ENCODE assay signal across 23 cellular contexts in the genomic region with DNA sequence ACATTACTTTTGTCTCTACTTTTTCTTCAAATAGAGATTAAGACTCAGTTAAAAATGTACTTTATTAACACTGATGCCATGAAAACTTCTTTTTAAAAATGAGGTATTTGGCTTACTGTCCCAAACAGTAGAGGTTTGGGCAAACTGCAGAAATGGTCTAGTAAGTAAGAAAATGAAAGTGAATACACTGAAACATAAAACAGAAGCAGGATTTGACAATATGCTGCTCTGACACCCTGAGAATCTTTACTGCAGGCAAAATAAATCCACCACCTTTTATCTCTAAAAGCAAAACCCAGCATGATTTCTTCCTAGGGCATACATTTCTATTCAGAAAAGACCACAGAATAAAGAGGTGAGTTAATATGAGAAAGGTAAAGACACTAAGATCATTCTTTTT.
DNase-seq lines count a peak whose midpoint lies in the region; ATAC-seq and TF ChIP-seq lines count a peak whose summit lies in the region.
"Had no signal": no experiment of that assay in that cellular context is flagged by ENCODE, and none has a peak within 500 bp of the region (broad histone marks: within the 10 kb centered on the region; RNA-seq: fewer than 3 reads in every experiment).

No MANE protein-coding gene starts in this region.

- H3K4me1 Mint-ChIP-seq in activated CD8-positive, alpha-beta T cell treated with anti-CD3 and anti-CD28 coated beads, Interleukin-2, amount 10 ng/mL, durations not matched to agents 7 days and 5 days (ENCODE audit: low read depth): peaks cover 21% of the 10 kb centered on the region
- H3K4me1 Mint-ChIP-seq in activated CD8-positive, alpha-beta T cell treated with anti-CD3 and anti-CD28 coated beads for 36 hours (ENCODE audit: low read depth): peaks cover 5% of the 10 kb centered on the region
- peaks cover 17% of the 10 kb centered on the region for H3K4me1 Mint-ChIP-seq in T-helper 2 cell treated with Interferon-gamma antibody and Interleukin-4, amounts not matched to agents 5 μg/mL and 100 μg/mL, for 36 hours (ENCODE audit: low read depth)
- H3K4me1 Mint-ChIP-seq: activated T-helper 17 cell treated with anti-CD3 and anti-CD28 coated beads, Interleukin-2, amount 50 U/mL, for 72 hours; immature natural killer cell had no signal

- no peaks in the 10 kb centered on the region for H3K27me3 Mint-ChIP-seq in activated CD8-positive, alpha-beta T cell treated with anti-CD3 and anti-CD28 coated beads, Interleukin-2, amount 10 ng/mL, durations not matched to agents 7 days and 5 days (ENCODE audit: low read depth)
- H3K27me3 Mint-ChIP-seq in activated CD8-positive, alpha-beta T cell treated with anti-CD3 and anti-CD28 coated beads for 36 hours: no peaks in the 10 kb centered on the region
- no peaks in the 10 kb centered on the region for H3K27me3 Mint-ChIP-seq in T-helper 2 cell treated with Interferon-gamma antibody and Interleukin-4, amounts not matched to agents 5 μg/mL and 100 μg/mL, for 36 hours (ENCODE audit: low read depth)
- H3K27me3 Mint-ChIP-seq: activated CD8-positive, alpha-beta memory T cell treated with anti-CD3 and anti-CD28 coated beads, Interleukin-2, amount 10 ng/mL, durations not matched to agents 7 days and 5 days; activated T-helper 17 cell treated with anti-CD3 and anti-CD28 coated beads, Interleukin-2, amount 50 U/mL, for 72 hours; natural killer cell treated with Interleukin-12 subunit alpha and Interleukin-12 subunit beta and Interleukin-15 and Interleukin-18, amount 100 ng/mL, for 72 hours; stimulated activated naive CD8-positive, alpha-beta T cell treated with anti-CD3 and anti-CD28 coated beads, Interleukin-15, Interleukin-2, amounts not matched to agents 100 ng/mL and 50 ng/mL, for 24 hours had no signal

- H3K27ac ChIP-seq in iPS-20b (ENCODE audit: low read length) (peak overlapping the region; percentile 11), subcutaneous abdominal adipose tissue (ENCODE audit: low read depth, low read length) (peak overlapping the region; percentile 50)
- H3K27ac ChIP-seq: BLaER1, epithelial cell of prostate, left lung, SJSA1 had no signal

- no peaks in the 10 kb centered on the region for H3K36me3 ChIP-seq in iPS-20b (ENCODE audit: insufficient read depth, low read depth, low read length)
- no peaks in the 10 kb centered on the region for H3K36me3 ChIP-seq in subcutaneous abdominal adipose tissue (ENCODE audit: control insufficient read depth in 5 of 5, insufficient read depth in 5 of 5, low read length in 5 of 5)
- H3K36me3 ChIP-seq: left lung, SJSA1, upper lobe of left lung had no signal

- POLR2A ChIA-PET in activated CD8-positive, alpha-beta T cell treated with anti-CD3 and anti-CD28 coated beads, Interleukin-2, amount 10 ng/mL, durations not matched to agents 7 days and 5 days (lab: Charles Lee): no interaction called here
- POLR2A ChIA-PET in activated CD8-positive, alpha-beta T cell treated with anti-CD3 and anti-CD28 coated beads for 36 hours (lab: Charles Lee): no interaction called here

- ATAC-seq in activated CD8-positive, alpha-beta T cell treated with anti-CD3 and anti-CD28 coated beads, Interleukin-2, amount 10 ng/mL, durations not matched to agents 7 days and 5 days: no peak
- no peak for ATAC-seq in activated CD8-positive, alpha-beta T cell treated with anti-CD3 and anti-CD28 coated beads for 36 hours
- no peak for ATAC-seq in HG03139 (IDR thresholded peaks at IDR 0.05; ENCODE audit: unreplicated experiment)
- ATAC-seq: activated CD8-positive, alpha-beta memory T cell treated with anti-CD3 and anti-CD28 coated beads, Interleukin-2, amount 10 ng/mL, durations not matched to agents 7 days and 5 days; activated T-helper 17 cell treated with anti-CD3 and anti-CD28 coated beads, Interleukin-2, amount 50 U/mL, for 72 hours; heart right ventricle; left lung; natural killer cell treated with Interleukin-12 subunit alpha and Interleukin-12 subunit beta and Interleukin-15 and Interleukin-18, amount 100 ng/mL, for 72 hours had no signal

- no peak for DNase-seq in activated CD8-positive, alpha-beta T cell treated with anti-CD3 and anti-CD28 coated beads, Interleukin-2, amount 10 ng/mL, durations not matched to agents 7 days and 5 days
- no peak for DNase-seq in activated CD8-positive, alpha-beta T cell treated with anti-CD3 and anti-CD28 coated beads for 36 hours
- DNase-seq in T-helper 2 cell treated with Interferon-gamma antibody and Interleukin-4, amounts not matched to agents 5 μg/mL and 100 μg/mL, for 36 hours (ENCODE audit: low spot score): no peak
- DNase-seq in SIG-M5 (lab: John Stamatoyannopoulos, UW) (no peak), NCI-H2196 (lab: John Stamatoyannopoulos, UW; ENCODE audit: unreplicated experiment) (no peak)
- DNase-seq: activated CD4-positive, alpha-beta T cell treated with anti-CD3 and anti-CD28 coated beads for 1 hour; activated CD8-positive, alpha-beta memory T cell treated with anti-CD3 and anti-CD28 coated beads, Interleukin-2, amount 10 ng/mL, durations not matched to agents 7 days and 5 days; heart right ventricle; immature natural killer cell; left lung; midbrain; NCI-H187 treated with DMSO at 0.1 percent for 48 hours; NCI-H526 treated with DMSO at 0.1 percent for 48 hours; upper lobe of left lung had no signal

- no peaks in the 10 kb centered on the region for H3K9me3 Mint-ChIP-seq in activated CD8-positive, alpha-beta T cell treated with anti-CD3 and anti-CD28 coated beads, Interleukin-2, amount 10 ng/mL, durations not matched to agents 7 days and 5 days (ENCODE audit: insufficient read depth)
- no peaks in the 10 kb centered on the region for H3K9me3 Mint-ChIP-seq in activated CD8-positive, alpha-beta T cell treated with anti-CD3 and anti-CD28 coated beads for 36 hours
- H3K9me3 Mint-ChIP-seq in T-helper 2 cell treated with Interferon-gamma antibody and Interleukin-4, amounts not matched to agents 5 μg/mL and 100 μg/mL, for 36 hours: no peaks in the 10 kb centered on the region
- H3K9me3 Mint-ChIP-seq: activated T-helper 17 cell treated with anti-CD3 and anti-CD28 coated beads, Interleukin-2, amount 50 U/mL, for 72 hours; immature natural killer cell; natural killer cell treated with Interleukin-12 subunit alpha and Interleukin-12 subunit beta and Interleukin-15 and Interleukin-18, amount 100 ng/mL, for 72 hours; stimulated activated naive CD8-positive, alpha-beta T cell treated with anti-CD3 and anti-CD28 coated beads, Interleukin-15, Interleukin-2, amounts not matched to agents 100 ng/mL and 50 ng/mL, for 24 hours had no signal

- intact Hi-C loops in activated CD8-positive, alpha-beta T cell treated with anti-CD3 and anti-CD28 coated beads for 36 hours (cut with micrococcal nuclease): no loop called here

- no peaks in the 10 kb centered on the region for H3K27me3 ChIP-seq in iPS-20b (ENCODE audit: insufficient read depth, low read length)
- H3K27me3 ChIP-seq in subcutaneous abdominal adipose tissue (ENCODE audit: control insufficient read depth in 5 of 5, insufficient read depth in 4 of 5, low read length in 5 of 5): no peaks in the 10 kb centered on the region
- H3K27me3 ChIP-seq: BLaER1, heart right ventricle, left lung, SJSA1, upper lobe of left lung had no signal

- H3K36me3 Mint-ChIP-seq in activated CD8-positive, alpha-beta T cell treated with anti-CD3 and anti-CD28 coated beads, Interleukin-2, amount 10 ng/mL, durations not matched to agents 7 days and 5 days (ENCODE audit: low read depth): peaks cover 13% of the 10 kb centered on the region
- peaks cover 4% of the 10 kb centered on the region for H3K36me3 Mint-ChIP-seq in activated CD8-positive, alpha-beta T cell treated with anti-CD3 and anti-CD28 coated beads for 36 hours (ENCODE audit: low read depth)
- peaks cover 18% of the 10 kb centered on the region for H3K36me3 Mint-ChIP-seq in T-helper 2 cell treated with Interferon-gamma antibody and Interleukin-4, amounts not matched to agents 5 μg/mL and 100 μg/mL, for 36 hours (ENCODE audit: low read depth)
- H3K36me3 Mint-ChIP-seq: natural killer cell treated with Interleukin-12 subunit alpha and Interleukin-12 subunit beta and Interleukin-15 and Interleukin-18, amount 100 ng/mL, for 72 hours had no signal

- H3K9me3 ChIP-seq in iPS-20b (ENCODE audit: insufficient read depth, low read depth, low read length) (no peaks in the 10 kb centered on the region), subcutaneous abdominal adipose tissue (ENCODE audit: control insufficient read depth in 5 of 5, low read length in 5 of 5) (no peaks in the 10 kb centered on the region)
- H3K9me3 ChIP-seq: BLaER1, heart right ventricle, left lung, SJSA1, upper lobe of left lung had no signal

- peak overlapping the region; percentile 12 for H3K4me3 Mint-ChIP-seq in activated CD8-positive, alpha-beta T cell treated with anti-CD3 and anti-CD28 coated beads, Interleukin-2, amount 10 ng/mL, durations not matched to agents 7 days and 5 days
- no peak overlapping the region for H3K4me3 Mint-ChIP-seq in activated CD8-positive, alpha-beta T cell treated with anti-CD3 and anti-CD28 coated beads for 36 hours
- peak overlapping the region; percentile 37 for H3K4me3 Mint-ChIP-seq in T-helper 2 cell treated with Interferon-gamma antibody and Interleukin-4, amounts not matched to agents 5 μg/mL and 100 μg/mL, for 36 hours
- H3K4me3 Mint-ChIP-seq: activated CD8-positive, alpha-beta memory T cell treated with anti-CD3 and anti-CD28 coated beads, Interleukin-2, amount 10 ng/mL, durations not matched to agents 7 days and 5 days; activated T-helper 17 cell treated with anti-CD3 and anti-CD28 coated beads, Interleukin-2, amount 50 U/mL, for 72 hours; immature natural killer cell; natural killer cell treated with Interleukin-12 subunit alpha and Interleukin-12 subunit beta and Interleukin-15 and Interleukin-18, amount 100 ng/mL, for 72 hours; stimulated activated naive CD8-positive, alpha-beta T cell treated with anti-CD3 and anti-CD28 coated beads, Interleukin-15, Interleukin-2, amounts not matched to agents 100 ng/mL and 50 ng/mL, for 24 hours had no signal

- H3K4me3 ChIP-seq in iPS-20b (ENCODE audit: low read length): peak overlapping the region; percentile 38; the same call in 1 of the 2 replicates
- no peak overlapping the region for H3K4me3 ChIP-seq in subcutaneous abdominal adipose tissue (ENCODE audit: low read depth in 1 of 5, low read length in 5 of 5)
- H3K4me3 ChIP-seq: BLaER1, heart right ventricle, left lung, SJSA1, upper lobe of left lung had no signal

- CTCF ChIA-PET in activated CD8-positive, alpha-beta T cell treated with anti-CD3 and anti-CD28 coated beads, Interleukin-2, amount 10 ng/mL, durations not matched to agents 7 days and 5 days (lab: Charles Lee): interaction anchor here (0.9 kb wide), 1 partner anchor 66 kb away, joined by 3 read pairs; no protein-coding TSS in a partner anchor
- CTCF ChIA-PET in activated CD8-positive, alpha-beta T cell treated with anti-CD3 and anti-CD28 coated beads for 36 hours (lab: Charles Lee): interaction anchor here (1.0 kb wide), 1 partner anchor 11 kb away, joined by 3 read pairs; no protein-coding TSS in a partner anchor

- H3K27ac Mint-ChIP-seq in activated CD8-positive, alpha-beta T cell treated with anti-CD3 and anti-CD28 coated beads, Interleukin-2, amount 10 ng/mL, durations not matched to agents 7 days and 5 days: peak overlapping the region; percentile 50
- H3K27ac Mint-ChIP-seq in activated CD8-positive, alpha-beta T cell treated with anti-CD3 and anti-CD28 coated beads for 36 hours: no peak overlapping the region
- peak overlapping the region; percentile 29 for H3K27ac Mint-ChIP-seq in T-helper 2 cell treated with Interferon-gamma antibody and Interleukin-4, amounts not matched to agents 5 μg/mL and 100 μg/mL, for 36 hours
- H3K27ac Mint-ChIP-seq: activated CD8-positive, alpha-beta memory T cell treated with anti-CD3 and anti-CD28 coated beads, Interleukin-2, amount 10 ng/mL, durations not matched to agents 7 days and 5 days; activated T-helper 17 cell treated with anti-CD3 and anti-CD28 coated beads, Interleukin-2, amount 50 U/mL, for 72 hours; immature natural killer cell; natural killer cell treated with Interleukin-12 subunit alpha and Interleukin-12 subunit beta and Interleukin-15 and Interleukin-18, amount 100 ng/mL, for 72 hours; stimulated activated naive CD8-positive, alpha-beta T cell treated with anti-CD3 and anti-CD28 coated beads, Interleukin-15, Interleukin-2, amounts not matched to agents 100 ng/mL and 50 ng/mL, for 24 hours had no signal

- TF ChIP-seq CTCF in activated CD8-positive, alpha-beta T cell treated with anti-CD3 and anti-CD28 coated beads for 36 hours (IDR thresholded peaks at IDR 0.05): no peak

- H3K9ac ChIP-seq in iPS-20b (ENCODE audit: low read depth, low read length) (peak overlapping the region; percentile 57; the same call in 1 of the 2 replicates), subcutaneous abdominal adipose tissue (ENCODE audit: low read length in 5 of 5) (peak overlapping the region in 1 of 5 donors; percentile 35)
- H3K9ac ChIP-seq: BLaER1 had no signal

- peaks cover 46% of the 10 kb centered on the region for H3K4me1 ChIP-seq in iPS-20b (ENCODE audit: insufficient read depth, low read length)
- H3K4me1 ChIP-seq in subcutaneous abdominal adipose tissue (ENCODE audit: control insufficient read depth in 5 of 5, insufficient read depth in 5 of 5, low read length in 5 of 5): peaks cover 0 to 23% (median 11%) of the 10 kb centered on the region in 5 donors
- H3K4me1 ChIP-seq: BLaER1 had no signal
